16 cellular contexts compared by ENCODE assay signal in genomic region chr11:11981840-11982239, GRCh38. TPM values are rescaled to one million over a fixed set of nuclear protein-coding genes. Genes with fewer than 3 reads are reported as not detected.
DNase-seq lines count a peak whose midpoint lies in the region; ATAC-seq and TF ChIP-seq lines count a peak whose summit lies in the region.
"Had no signal": no experiment of that assay in that cellular context is flagged by ENCODE, and none has a peak within 500 bp of the region (broad histone marks: within the 10 kb centered on the region; RNA-seq: fewer than 3 reads in every experiment).

No MANE protein-coding gene starts in this region.

- H3K4me3 Mint-ChIP-seq in chondrocyte (ENCODE audit: unreplicated experiment) = no peak overlapping the region
- no peak overlapping the region for H3K4me3 Mint-ChIP-seq in neural progenitor cell
- H3K4me3 Mint-ChIP-seq: B cell; CD8-positive, alpha-beta T cell had no signal

- intact Hi-C loops in cardiac septum (cut with DNase I) (no loop called here), vagina (cut with DNase I) (no loop called here)

- H3K79me2 ChIP-seq in neural progenitor cell (ENCODE audit: low read depth) = no peaks in the 10 kb centered on the region

- H3K4me1 ChIP-seq in right atrium auricular region (peaks cover 0 to 99% of the 10 kb centered on the region in 2 donors), neural progenitor cell (peaks cover 10% of the 10 kb centered on the region), vagina (peaks cover 53% of the 10 kb centered on the region)

- H3K27me3 Mint-ChIP-seq in chondrocyte (ENCODE audit: low read depth) (no peaks in the 10 kb centered on the region), neural progenitor cell (ENCODE audit: insufficient read depth, low read depth) (peaks cover 3% of the 10 kb centered on the region)

- H3K36me3 Mint-ChIP-seq in chondrocyte (ENCODE audit: low read depth) (peaks cover 8% of the 10 kb centered on the region), neural progenitor cell (peaks cover 17% of the 10 kb centered on the region)
- H3K36me3 Mint-ChIP-seq: CD8-positive, alpha-beta T cell had no signal

- DNase-seq in right atrium auricular region (ENCODE audit: low spot score) (peak; percentile 44), cardiac septum (ENCODE audit: low spot score) (no peak), chondrocyte (ENCODE audit: low spot score) (no peak), neural progenitor cell (ENCODE audit: low spot score) (no peak), vagina (ENCODE audit: extremely low spot score in 2 of 2) (no peak), SW480 (ENCODE audit: low spot score) (no peak)
- DNase-seq: ACHN; CD8-positive, alpha-beta T cell; DND-41; GDM1; NCI-H187 treated with DMSO at 0.1 percent for 48 hours; NCI-H748 treated with DMSO at 0.1 percent for 48 hours; PC-9 had no signal

- H3K4me3 ChIP-seq in right atrium auricular region (no peak overlapping the region), neural progenitor cell (no peak overlapping the region), vagina (no peak overlapping the region)
- H3K4me3 ChIP-seq: PC-9 had no signal

- H3K27me3 ChIP-seq in right atrium auricular region (no peaks in the 10 kb centered on the region), neural progenitor cell (no peaks in the 10 kb centered on the region), vagina (no peaks in the 10 kb centered on the region)

- H4K20me1 ChIP-seq in neural progenitor cell (ENCODE audit: low read depth) = no peaks in the 10 kb centered on the region

- H3K27ac ChIP-seq in right atrium auricular region (peak overlapping the region; percentile 84 to 93), neural progenitor cell (no peak overlapping the region), vagina (peak overlapping the region; percentile 52)
- H3K27ac ChIP-seq: PC-9 had no signal

- no peak for TF ChIP-seq POLR2A in vagina (IDR thresholded peaks at IDR 0.05)

- H3K9me3 ChIP-seq in right atrium auricular region = no peaks in the 10 kb centered on the region
- no peaks in the 10 kb centered on the region for H3K9me3 ChIP-seq in neural progenitor cell (ENCODE audit: low read depth)
- H3K9me3 ChIP-seq in vagina = no peaks in the 10 kb centered on the region

- no peaks in the 10 kb centered on the region for H3F3A ChIP-seq in neural progenitor cell (ENCODE audit: low read depth)

- H3K4me1 Mint-ChIP-seq in chondrocyte (ENCODE audit: low read depth) = peaks cover 96% of the 10 kb centered on the region
- H3K4me1 Mint-ChIP-seq in neural progenitor cell = peaks cover 42% of the 10 kb centered on the region
- H3K4me1 Mint-ChIP-seq: B cell had no signal

- H3K9ac ChIP-seq in neural progenitor cell = no peak overlapping the region

- H3K9me3 Mint-ChIP-seq in chondrocyte (ENCODE audit: low read depth) = no peaks in the 10 kb centered on the region
- H3K9me3 Mint-ChIP-seq in neural progenitor cell = peaks cover 4% of the 10 kb centered on the region
- H3K9me3 Mint-ChIP-seq: CD8-positive, alpha-beta T cell had no signal

- H2AFZ ChIP-seq in neural progenitor cell (replicated peaks) = no peak overlapping the region
- H2AFZ ChIP-seq: PC-9 had no signal

- H3K27ac Mint-ChIP-seq in chondrocyte (ENCODE audit: unreplicated experiment) (peak overlapping the region; percentile 88), neural progenitor cell (peak overlapping the region; percentile 37)
- H3K27ac Mint-ChIP-seq: B cell; CD8-positive, alpha-beta T cell had no signal

- TF ChIP-seq CTCF in right atrium auricular region (IDR thresholded peaks at IDR 0.05) = no peak
- no peak for TF ChIP-seq CTCF in chondrocyte (IDR thresholded peaks at IDR 0.05)
- no peak for TF ChIP-seq CTCF in neural progenitor cell (IDR thresholded peaks at IDR 0.05)
- TF ChIP-seq CTCF in vagina (IDR thresholded peaks at IDR 0.05) = no peak

- H3K4me2 ChIP-seq in neural progenitor cell = no peak overlapping the region
- H3K4me2 ChIP-seq: PC-9 had no signal

- ATAC-seq in GM19455 (IDR thresholded peaks at IDR 0.05; ENCODE audit: unreplicated experiment) (no peak), HG03520 (IDR thresholded peaks at IDR 0.05; ENCODE audit: unreplicated experiment) (no peak)
- ATAC-seq: CD8-positive, alpha-beta T cell had no signal

- H3K36me3 ChIP-seq in right atrium auricular region (peaks cover 8% of the 10 kb centered on the region), neural progenitor cell (no peaks in the 10 kb centered on the region), vagina (no peaks in the 10 kb centered on the region)

RNA-seq across cellular contexts. Expression of gene DKK3, which starts 26.6 kb away (rescaled TPM):
- total RNA-seq in right atrium auricular region = 1,000 to 10,000 TPM; 2,934 to 5,316 TPM
- total RNA-seq in cardiac septum = 980 TPM
- total RNA-seq in chondrocyte = 575 to 655 TPM (median 579 TPM) in 3 replicates
- total RNA-seq in neural progenitor cell (ENCODE audit: low replicate concordance) = 23.9 and 26.1 TPM in 2 replicates
- total RNA-seq in vagina = 110 TPM
- total RNA-seq: B cell had no signal
